8 cellular contexts compared by ENCODE assay signal in genomic region chr16:13923703-13924298, GRCh38. TPM values are rescaled to one million over a fixed set of nuclear protein-coding genes. Genes with fewer than 3 reads are reported as not detected.
DNase-seq lines count a peak whose midpoint lies in the region; ATAC-seq, FAIRE-seq and TF ChIP-seq lines count a peak whose summit lies in the region.

No MANE protein-coding gene starts in this region.

- peak; percentile 92 to 94 for TF ChIP-seq RAD21 in A549 (conservative IDR thresholded peaks at IDR 0.05 in 1 of 2, IDR thresholded peaks at IDR 0.05 in 1 of 2)

- ATAC-seq in A549 (no peak), lower lobe of right lung (no peak), GM21447 (IDR thresholded peaks at IDR 0.05; ENCODE audit: unreplicated experiment) (no peak)

- intact Hi-C loops in lower lobe of right lung (cut with DNase I), result no loop called here

- H3K27me3 ChIP-seq in lower lobe of right lung (ENCODE audit: low read depth), result no peaks in the 10 kb centered on the region

- peaks cover 38% of the 10 kb centered on the region for H3K36me3 ChIP-seq in lower lobe of right lung

- H3K9me3 ChIP-seq in A549, result no peaks in the 10 kb centered on the region
- H3K9me3 ChIP-seq in lower lobe of right lung, result no peaks in the 10 kb centered on the region

- TF ChIP-seq CTCF in A549 (IDR thresholded peaks at IDR 0.05) (peak; percentile 89), GM12872 (IDR thresholded peaks at IDR 0.05; ENCODE audit: insufficient read depth, low read depth, low read length) (peak; percentile 26; the same call in 2 of the 3 replicates), lower lobe of right lung (IDR thresholded peaks at IDR 0.05) (peak; percentile 63)

- WGBS in A549 (ENCODE audit: missing lambda C conversion rate), result 41% methylated on average over 4 of the region's 4 CpGs

- H3K27ac ChIP-seq in A549, result peak overlapping the region; percentile 66 to 81
- no peak overlapping the region for H3K27ac ChIP-seq in lower lobe of right lung

- H3K4me2 ChIP-seq in A549, result peak overlapping the region; percentile 46

- FAIRE-seq in A549 (lab: Jason Lieb, UNC), result no peak

- POLR2A ChIA-PET in A549 (lab: Yijun Ruan, JAX), result interaction anchor here (1.2 to 1.9 kb wide), 2 partner anchors 258 to 362 kb away, joined by 3 to 6 read pairs; no protein-coding TSS in a partner anchor

- DNase-seq in A549 (ENCODE audit: low read depth in 1 of 2, low spot score in 1 of 2) (peak; percentile 36 to 68), NCI-H2227 treated with DMSO at 0.1 percent for 48 hours (lab: John Stamatoyannopoulos, UW) (peak; percentile 67), brain pericyte (ENCODE audit: low read depth, low spot score) (peak; percentile 11), lower lobe of right lung (no peak)
- DNase-seq in stimulated activated CD4-positive, alpha-beta T cell treated with anti-CD3 and anti-CD28 coated beads, Interleukin-1b, Interleukin-23, amount 100 ng/mL, for 48 hours, result no peak
- no peak for DNase-seq in activated CD8-positive, alpha-beta memory T cell treated with anti-CD3 and anti-CD28 coated beads, Interleukin-2, amount 50 U/mL, for 4 hours

- no peak overlapping the region for H3K4me3 ChIP-seq in A549
- no peak overlapping the region for H3K4me3 ChIP-seq in lower lobe of right lung

- no peak for TF ChIP-seq POLR2A in A549 (IDR thresholded peaks at IDR 0.05; ENCODE audit: low read length)

- no peak for TF ChIP-seq EP300 in A549 (IDR thresholded peaks at IDR 0.05)

- CTCF ChIA-PET in A549 (lab: Yijun Ruan, JAX), result interaction anchor here (0.6 to 3.4 kb wide), 60 partner anchors 8 to 607 kb away, joined by 3 to 36 read pairs (median 4); no protein-coding TSS in a partner anchor

- H3K4me1 ChIP-seq in A549 (peaks cover 53% of the 10 kb centered on the region), lower lobe of right lung (peaks cover 16% of the 10 kb centered on the region)

TF ChIP-seq in A549, 52 proteins besides CTCF, POLR2A, EP300 and RAD21:
- TF ChIP-seq KDM1A (IDR thresholded peaks at IDR 0.05; ENCODE audit: low read depth) (no peak), HOXB5 (CRISPR knock-in tag; IDR thresholded peaks at IDR 0.05) (no peak), NR3C1 (IDR thresholded peaks at IDR 0.05) (no peak), SMC3 (IDR thresholded peaks at IDR 0.05) (peak; percentile 88), POLR2AphosphoS2 (conservative IDR thresholded peaks at IDR 0.05; ENCODE audit: low read length) (no peak), RFX5 (IDR thresholded peaks at IDR 0.05) (no peak)
- TF ChIP-seq, protein P1, sequence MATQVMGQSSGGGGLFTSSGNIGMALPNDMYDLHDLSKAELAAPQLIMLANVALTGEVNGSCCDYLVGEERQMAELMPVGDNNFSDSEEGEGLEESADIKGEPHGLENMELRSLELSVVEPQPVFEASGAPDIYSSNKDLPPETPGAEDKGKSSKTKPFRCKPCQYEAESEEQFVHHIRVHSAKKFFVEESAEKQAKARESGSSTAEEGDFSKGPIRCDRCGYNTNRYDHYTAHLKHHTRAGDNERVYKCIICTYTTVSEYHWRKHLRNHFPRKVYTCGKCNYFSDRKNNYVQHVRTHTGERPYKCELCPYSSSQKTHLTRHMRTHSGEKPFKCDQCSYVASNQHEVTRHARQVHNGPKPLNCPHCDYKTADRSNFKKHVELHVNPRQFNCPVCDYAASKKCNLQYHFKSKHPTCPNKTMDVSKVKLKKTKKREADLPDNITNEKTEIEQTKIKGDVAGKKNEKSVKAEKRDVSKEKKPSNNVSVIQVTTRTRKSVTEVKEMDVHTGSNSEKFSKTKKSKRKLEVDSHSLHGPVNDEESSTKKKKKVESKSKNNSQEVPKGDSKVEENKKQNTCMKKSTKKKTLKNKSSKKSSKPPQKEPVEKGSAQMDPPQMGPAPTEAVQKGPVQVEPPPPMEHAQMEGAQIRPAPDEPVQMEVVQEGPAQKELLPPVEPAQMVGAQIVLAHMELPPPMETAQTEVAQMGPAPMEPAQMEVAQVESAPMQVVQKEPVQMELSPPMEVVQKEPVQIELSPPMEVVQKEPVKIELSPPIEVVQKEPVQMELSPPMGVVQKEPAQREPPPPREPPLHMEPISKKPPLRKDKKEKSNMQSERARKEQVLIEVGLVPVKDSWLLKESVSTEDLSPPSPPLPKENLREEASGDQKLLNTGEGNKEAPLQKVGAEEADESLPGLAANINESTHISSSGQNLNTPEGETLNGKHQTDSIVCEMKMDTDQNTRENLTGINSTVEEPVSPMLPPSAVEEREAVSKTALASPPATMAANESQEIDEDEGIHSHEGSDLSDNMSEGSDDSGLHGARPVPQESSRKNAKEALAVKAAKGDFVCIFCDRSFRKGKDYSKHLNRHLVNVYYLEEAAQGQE (IDR thresholded peaks at IDR 0.05), result no peak

RNA-seq across cellular contexts. Expression of gene ERCC4, which starts 3.8 kb away (rescaled TPM):
- polyA plus RNA-seq in A549 (2011; rRNA removed) (15.1 and 20.8 TPM in 2 replicates), A549 (2017; fragmentation: RNase III; extraction: RNeasy Plus Mini Kit Qiagen cat#74134 plus additional on column Dnase treatment) (5.6 to 5.9 TPM (median 5.9 TPM) in 3 replicates)
- polyA plus RNA-seq in A549 (2012; cell fraction: cytosol; rRNA removed), result 2.4 TPM in 2 replicates
- polyA plus RNA-seq in A549 (2012; cell fraction: nucleus; rRNA removed), result 2.5 and 4.4 TPM in 2 replicates
- polyA minus RNA-seq in A549 (2011; rRNA and poly(A)+ RNA removed), result 13.9 and 21.4 TPM in 2 replicates
- 10.9 TPM for total RNA-seq in lower lobe of right lung

Comparison
In these comparisons a context has a peak if more than half of its experiments do, and no peak if none do; other contexts are left out.
1. DNase-seq: peak in A549 (2 of 2), NCI-H2227 treated with DMSO at 0.1 percent for 48 hours (single experiment) and brain pericyte (single experiment); none in lower lobe of right lung (single experiment), stimulated activated CD4-positive, alpha-beta T cell treated with anti-CD3 and anti-CD28 coated beads, Interleukin-1b, Interleukin-23, amount 100 ng/mL, for 48 hours (single experiment) and activated CD8-positive, alpha-beta memory T cell treated with anti-CD3 and anti-CD28 coated beads, Interleukin-2, amount 50 U/mL, for 4 hours (single experiment).
2. CTCF ChIP-seq: peak in every context shown above with its lines; median percentile 89 in A549; 63 in lower lobe of right lung; 26 in GM12872.